ENCODE assay signal across 8 cellular contexts in the genomic region with DNA sequence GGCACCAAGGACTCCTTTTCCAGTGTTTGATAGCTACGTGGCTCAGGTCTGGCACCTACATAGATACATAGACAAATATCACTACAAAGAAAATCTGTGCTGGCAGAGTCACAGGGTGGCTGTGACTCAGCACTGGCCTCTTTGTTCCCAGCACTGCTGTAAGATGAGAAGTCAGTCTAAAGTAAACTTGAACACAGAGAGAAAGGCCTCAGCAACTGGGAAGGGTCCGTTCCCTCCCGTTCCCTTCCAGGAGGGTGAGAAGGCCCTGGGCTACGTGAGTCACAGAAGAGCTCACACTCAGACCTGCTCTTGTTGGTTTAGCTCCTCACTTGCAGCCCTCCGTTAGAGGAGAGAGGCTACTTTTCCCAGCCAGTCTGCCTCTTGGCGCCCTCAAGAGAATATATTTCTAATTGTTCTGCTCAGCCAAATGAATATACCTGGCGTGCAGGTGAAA. TPM values are rescaled to one million over a fixed set of nuclear protein-coding genes. Genes with fewer than 3 reads are reported as not detected.
DNase-seq lines count a peak whose midpoint lies in the region; ATAC-seq and TF ChIP-seq lines count a peak whose summit lies in the region.

No MANE protein-coding gene starts in this region.

- TF ChIP-seq CTCF in cardiac fibroblast (IDR thresholded peaks at IDR 0.05; ENCODE audit: low read depth, low read length): no peak

- H3K4me3 ChIP-seq in cardiac fibroblast (replicated peaks in 1 of 2; ENCODE audit: low read depth in 2 of 2, low read length in 2 of 2): no peak overlapping the region

- peak; percentile 74 for DNase-seq in DMS79 treated with DMSO at 0.1 percent for 48 hours (lab: John Stamatoyannopoulos, UW)
- DNase-seq in NCI-H2081 treated with DMSO at 0.1 percent for 48 hours (lab: John Stamatoyannopoulos, UW): peak; percentile 92
- DNase-seq in cardiac fibroblast (ENCODE audit: low read depth in 2 of 2): peak; percentile 85 to 96
- DNase-seq in lung microvascular endothelial cell (ENCODE audit: low read depth in 2 of 2): peak; percentile 77 to 97

- no peak for ATAC-seq in GM18858 (IDR thresholded peaks at IDR 0.05; ENCODE audit: unreplicated experiment)
- ATAC-seq in HG03378 (IDR thresholded peaks at IDR 0.05; ENCODE audit: unreplicated experiment): no peak
- ATAC-seq in GM21786 (IDR thresholded peaks at IDR 0.05; ENCODE audit: unreplicated experiment): no peak
- no peak for ATAC-seq in HG03159 (IDR thresholded peaks at IDR 0.05; ENCODE audit: unreplicated experiment)

RNA-seq across cellular contexts. Expression of gene ANXA2, which starts 23.1 kb away (rescaled TPM):
- 2,890 and 4,954 TPM in 2 replicates for total RNA-seq in lung microvascular endothelial cell
